Comparison of ENCODE assay signal across 12 cellular contexts in genomic region chr13:99686157-99686572, GRCh38.
DNase-seq lines count a peak whose midpoint lies in the region; ATAC-seq and TF ChIP-seq lines count a peak whose summit lies in the region.
"Had no signal": no experiment of that assay in that cellular context is flagged by ENCODE, and none has a peak within 500 bp of the region (broad histone marks: within the 10 kb centered on the region; RNA-seq: fewer than 3 reads in every experiment).

No MANE protein-coding gene starts in this region.

- H3K9me3 ChIP-seq in ES-I3 (ENCODE audit: control insufficient read depth, insufficient read depth, low read length) = no peaks in the 10 kb centered on the region
- H3K9me3 ChIP-seq in SK-N-SH = no peaks in the 10 kb centered on the region
- no peaks in the 10 kb centered on the region for H3K9me3 ChIP-seq in mucosa of rectum (ENCODE audit: control insufficient read depth in 2 of 2, low read length in 2 of 2)
- H3K9me3 ChIP-seq in gastroesophageal sphincter = no peaks in the 10 kb centered on the region
- H3K9me3 ChIP-seq: SJCRH30 had no signal

- no peaks in the 10 kb centered on the region for H3K36me3 Mint-ChIP-seq in mesothelial cell of epicardium

- TF ChIP-seq EP300 in SK-N-SH (IDR thresholded peaks at IDR 0.05; ENCODE audit: borderline replicate concordance in 1 of 2, low read depth in 1 of 2, low read length in 1 of 2) (no peak), gastroesophageal sphincter (IDR thresholded peaks at IDR 0.05) (no peak)

- H3F3A ChIP-seq in SK-N-SH (replicated peaks; ENCODE audit: insufficient read depth) = no peaks in the 10 kb centered on the region

- H3K79me2 ChIP-seq in SK-N-SH (ENCODE audit: insufficient read depth) = no peaks in the 10 kb centered on the region

- POLR2A ChIA-PET in SK-N-SH (lab: Yijun Ruan, JAX) = interaction anchor here (0.6 kb wide), 1 partner anchor 528 kb away, joined by 3 read pairs; no protein-coding TSS in a partner anchor

- CTCF ChIA-PET in SK-N-SH (lab: Yijun Ruan, JAX) = interaction anchor here (0.8 to 1.1 kb wide), 2 partner anchors 9 to 10 kb away, joined by 3 to 4 read pairs; no protein-coding TSS in a partner anchor

- WGBS in SK-N-SH (ENCODE audit: low lambda C conversion rate) = 36% methylated on average over 5 of the region's 5 CpGs
- 0% methylated on average over 1 of the region's 5 CpGs for WGBS in gastroesophageal sphincter (ENCODE audit: low coverage in 1 of 2), 2 donors

- TF ChIP-seq POLR2A in gastroesophageal sphincter (IDR thresholded peaks at IDR 0.05) = no peak

- H2AFZ ChIP-seq in SK-N-SH (ENCODE audit: low read depth) = peak overlapping the region; percentile 26; the same call in 1 of the 2 replicates

- no peaks in the 10 kb centered on the region for H4K20me1 ChIP-seq in SK-N-SH (ENCODE audit: insufficient read depth)

- no peak overlapping the region for H3K4me3 ChIP-seq in SK-N-SH (ENCODE audit: low read depth in 2 of 2, low read length in 1 of 2)
- H3K4me3 ChIP-seq in fibroblast of the aortic adventitia (ENCODE audit: low read depth, low read length) = no peak overlapping the region
- H3K4me3 ChIP-seq in mucosa of rectum (ENCODE audit: low read length in 2 of 2) = no peak overlapping the region
- H3K4me3 ChIP-seq in gastroesophageal sphincter = no peak overlapping the region
- H3K4me3 ChIP-seq: SJCRH30 had no signal

- peak overlapping the region; percentile 5; the same call in 1 of the 2 replicates for H3K4me2 ChIP-seq in SK-N-SH

- H3K4me3 Mint-ChIP-seq in mesothelial cell of epicardium = no peak overlapping the region
- H3K4me3 Mint-ChIP-seq: CD4-positive, alpha-beta memory T cell had no signal

- H3K27me3 Mint-ChIP-seq in mesothelial cell of epicardium (ENCODE audit: low read depth) = peaks cover 45% of the 10 kb centered on the region
- H3K27me3 Mint-ChIP-seq: CD4-positive, alpha-beta memory T cell had no signal

- peaks cover 48% of the 10 kb centered on the region for H3K4me1 ChIP-seq in ES-I3 (ENCODE audit: insufficient read depth, low read length)
- H3K4me1 ChIP-seq in SK-N-SH (ENCODE audit: control insufficient read depth in 1 of 2, insufficient read depth in 2 of 2, low read depth in 1 of 2, low read length in 1 of 2) = peaks cover 22 to 24% of the 10 kb centered on the region in 2 experiments; a peak in 3 of 4 replicates
- H3K4me1 ChIP-seq in mucosa of rectum (ENCODE audit: control insufficient read depth in 2 of 2, insufficient read depth in 2 of 2, low read length in 2 of 2) = peaks cover 16 to 19% of the 10 kb centered on the region in 2 donors
- peaks cover 0 to 15% (median 0%) of the 10 kb centered on the region in 3 donors for H3K4me1 ChIP-seq in gastroesophageal sphincter

- H3K9me2 ChIP-seq in SK-N-SH = no peaks in the 10 kb centered on the region

- DNase-seq in SK-N-SH = peak; percentile 66
- DNase-seq in fibroblast of the aortic adventitia (ENCODE audit: low read depth) = peak; percentile 4
- DNase-seq in activated T-cell treated with anti-CD3 and anti-CD28 coated beads, Interleukin-2, amount 50 U/mL, for 48 hours = no peak
- no peak for DNase-seq in mesothelial cell of epicardium (ENCODE audit: low spot score in 2 of 2, unreplicated experiment in 2 of 2)
- DNase-seq: CD4-positive, alpha-beta memory T cell; central memory CD4-positive, alpha-beta T cell; NCI-H1436 treated with DMSO at 0.1 percent for 48 hours; SJCRH30 had no signal

- TF ChIP-seq CTCF in SK-N-SH (IDR thresholded peaks at IDR 0.05) (no peak), fibroblast of the aortic adventitia (IDR thresholded peaks at IDR 0.05; ENCODE audit: insufficient read depth, low read length) (no peak), mesothelial cell of epicardium (IDR thresholded peaks at IDR 0.05; ENCODE audit: unreplicated experiment) (no peak), gastroesophageal sphincter (IDR thresholded peaks at IDR 0.05) (no peak)

- H3K27ac ChIP-seq in SK-N-SH (ENCODE audit: low read depth in 2 of 2, low read length in 1 of 2) = peak overlapping the region; percentile 34 to 80; a peak in 3 of 4 replicates
- peak overlapping the region; percentile 25 to 48 for H3K27ac ChIP-seq in mucosa of rectum (ENCODE audit: low read depth in 2 of 2, low read length in 2 of 2)
- H3K27ac ChIP-seq in gastroesophageal sphincter = no peak overlapping the region
- H3K27ac ChIP-seq: SJCRH30 had no signal

- H3K9me3 Mint-ChIP-seq in mesothelial cell of epicardium = no peaks in the 10 kb centered on the region
- H3K9me3 Mint-ChIP-seq: CD4-positive, alpha-beta memory T cell had no signal

- peaks cover 14% of the 10 kb centered on the region for H3K4me1 Mint-ChIP-seq in mesothelial cell of epicardium

- ATAC-seq in gastroesophageal sphincter (no peak), HG02885 (IDR thresholded peaks at IDR 0.05; ENCODE audit: poor library complexity, unreplicated experiment) (no peak)

- H3K9ac ChIP-seq in ES-I3 (ENCODE audit: low read depth, low read length) (peak overlapping the region; percentile 2; the same call in 1 of the 2 replicates), SK-N-SH (no peak overlapping the region), mucosa of rectum (ENCODE audit: low read depth in 1 of 2, low read length in 2 of 2) (no peak overlapping the region)

- no peak for TF ChIP-seq RAD21 in SK-N-SH (IDR thresholded peaks at IDR 0.05; ENCODE audit: low read length)

- H3K27me3 ChIP-seq in SK-N-SH (ENCODE audit: insufficient read depth) (no peaks in the 10 kb centered on the region), mucosa of rectum (ENCODE audit: control insufficient read depth in 2 of 2, insufficient read depth in 2 of 2, low read length in 2 of 2) (no peaks in the 10 kb centered on the region), gastroesophageal sphincter (no peaks in the 10 kb centered on the region)
- H3K27me3 ChIP-seq: SJCRH30 had no signal

- H3K36me3 ChIP-seq in ES-I3 (ENCODE audit: insufficient read depth, low read length) = no peaks in the 10 kb centered on the region
- H3K36me3 ChIP-seq in SK-N-SH (replicated peaks in 1 of 2; ENCODE audit: control insufficient read depth in 1 of 2, insufficient read depth in 2 of 2, low read length in 1 of 2) = no peaks in the 10 kb centered on the region
- H3K36me3 ChIP-seq in mucosa of rectum (ENCODE audit: control insufficient read depth in 2 of 2, insufficient read depth in 2 of 2, low read length in 2 of 2) = no peaks in the 10 kb centered on the region
- H3K36me3 ChIP-seq in gastroesophageal sphincter = no peaks in the 10 kb centered on the region
- H3K36me3 ChIP-seq: SJCRH30 had no signal

- H3K27ac Mint-ChIP-seq in mesothelial cell of epicardium = no peak overlapping the region
- H3K27ac Mint-ChIP-seq: CD4-positive, alpha-beta memory T cell had no signal

TF ChIP-seq in SK-N-SH, 30 proteins besides CTCF, POLR2A, EP300 and RAD21:
- TF ChIP-seq, protein P1, sequence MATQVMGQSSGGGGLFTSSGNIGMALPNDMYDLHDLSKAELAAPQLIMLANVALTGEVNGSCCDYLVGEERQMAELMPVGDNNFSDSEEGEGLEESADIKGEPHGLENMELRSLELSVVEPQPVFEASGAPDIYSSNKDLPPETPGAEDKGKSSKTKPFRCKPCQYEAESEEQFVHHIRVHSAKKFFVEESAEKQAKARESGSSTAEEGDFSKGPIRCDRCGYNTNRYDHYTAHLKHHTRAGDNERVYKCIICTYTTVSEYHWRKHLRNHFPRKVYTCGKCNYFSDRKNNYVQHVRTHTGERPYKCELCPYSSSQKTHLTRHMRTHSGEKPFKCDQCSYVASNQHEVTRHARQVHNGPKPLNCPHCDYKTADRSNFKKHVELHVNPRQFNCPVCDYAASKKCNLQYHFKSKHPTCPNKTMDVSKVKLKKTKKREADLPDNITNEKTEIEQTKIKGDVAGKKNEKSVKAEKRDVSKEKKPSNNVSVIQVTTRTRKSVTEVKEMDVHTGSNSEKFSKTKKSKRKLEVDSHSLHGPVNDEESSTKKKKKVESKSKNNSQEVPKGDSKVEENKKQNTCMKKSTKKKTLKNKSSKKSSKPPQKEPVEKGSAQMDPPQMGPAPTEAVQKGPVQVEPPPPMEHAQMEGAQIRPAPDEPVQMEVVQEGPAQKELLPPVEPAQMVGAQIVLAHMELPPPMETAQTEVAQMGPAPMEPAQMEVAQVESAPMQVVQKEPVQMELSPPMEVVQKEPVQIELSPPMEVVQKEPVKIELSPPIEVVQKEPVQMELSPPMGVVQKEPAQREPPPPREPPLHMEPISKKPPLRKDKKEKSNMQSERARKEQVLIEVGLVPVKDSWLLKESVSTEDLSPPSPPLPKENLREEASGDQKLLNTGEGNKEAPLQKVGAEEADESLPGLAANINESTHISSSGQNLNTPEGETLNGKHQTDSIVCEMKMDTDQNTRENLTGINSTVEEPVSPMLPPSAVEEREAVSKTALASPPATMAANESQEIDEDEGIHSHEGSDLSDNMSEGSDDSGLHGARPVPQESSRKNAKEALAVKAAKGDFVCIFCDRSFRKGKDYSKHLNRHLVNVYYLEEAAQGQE (IDR thresholded peaks at IDR 0.05; ENCODE audit: low read depth, low read length) = no peak
- TF ChIP-seq YY1 (IDR thresholded peaks at IDR 0.05; ENCODE audit: low read depth) (no peak), GATA2 (CRISPR knock-in tag; IDR thresholded peaks at IDR 0.05) (peak; percentile 65), MEF2A (IDR thresholded peaks at IDR 0.05; ENCODE audit: borderline replicate concordance, low read depth) (no peak), MXI1 (IDR thresholded peaks at IDR 0.05; ENCODE audit: low read depth, low read length) (0 out of 2 replicates have a peak, but pooled peaks have one; percentile 20), SIN3A (IDR thresholded peaks at IDR 0.05; ENCODE audit: borderline replicate concordance, low read depth, low read length) (no peak), RFX5 (IDR thresholded peaks at IDR 0.05; ENCODE audit: low read length) (no peak), EZH2phosphoT487 (IDR thresholded peaks at IDR 0.05; ENCODE audit: borderline replicate concordance, low read depth) (no peak), SMC3 (IDR thresholded peaks at IDR 0.05; ENCODE audit: low read depth, low read length) (no peak), TAF1 (IDR thresholded peaks at IDR 0.05; ENCODE audit: borderline replicate concordance, low read depth, low read length) (no peak), TCF12 (IDR thresholded peaks at IDR 0.05) (no peak), RCOR1 (IDR thresholded peaks at IDR 0.05; ENCODE audit: low read length) (0 out of 2 replicates have a peak, but pooled peaks have one; percentile 11), GABPA (IDR thresholded peaks at IDR 0.05; ENCODE audit: low read depth) (no peak), USF1 (IDR thresholded peaks at IDR 0.05; ENCODE audit: borderline replicate concordance, low read depth) (no peak), TEAD4 (IDR thresholded peaks at IDR 0.05; ENCODE audit: borderline replicate concordance, insufficient read depth) (no peak), ELF1 (IDR thresholded peaks at IDR 0.05) (no peak)

Comparison
In these comparisons a context has a peak if more than half of its experiments do, and no peak if none do; other contexts are left out.
1. DNase-seq: peak in SK-N-SH (single experiment) and fibroblast of the aortic adventitia (single experiment); none in activated T-cell treated with anti-CD3 and anti-CD28 coated beads, Interleukin-2, amount 50 U/mL, for 48 hours (0 of 2) and mesothelial cell of epicardium (0 of 2).
2. H3K27ac ChIP-seq: peak in SK-N-SH (2 of 2) and mucosa of rectum (2 of 2); none in gastroesophageal sphincter (0 of 4).